Comparison of ENCODE assay signal across 8 cellular contexts in the genomic region with DNA sequence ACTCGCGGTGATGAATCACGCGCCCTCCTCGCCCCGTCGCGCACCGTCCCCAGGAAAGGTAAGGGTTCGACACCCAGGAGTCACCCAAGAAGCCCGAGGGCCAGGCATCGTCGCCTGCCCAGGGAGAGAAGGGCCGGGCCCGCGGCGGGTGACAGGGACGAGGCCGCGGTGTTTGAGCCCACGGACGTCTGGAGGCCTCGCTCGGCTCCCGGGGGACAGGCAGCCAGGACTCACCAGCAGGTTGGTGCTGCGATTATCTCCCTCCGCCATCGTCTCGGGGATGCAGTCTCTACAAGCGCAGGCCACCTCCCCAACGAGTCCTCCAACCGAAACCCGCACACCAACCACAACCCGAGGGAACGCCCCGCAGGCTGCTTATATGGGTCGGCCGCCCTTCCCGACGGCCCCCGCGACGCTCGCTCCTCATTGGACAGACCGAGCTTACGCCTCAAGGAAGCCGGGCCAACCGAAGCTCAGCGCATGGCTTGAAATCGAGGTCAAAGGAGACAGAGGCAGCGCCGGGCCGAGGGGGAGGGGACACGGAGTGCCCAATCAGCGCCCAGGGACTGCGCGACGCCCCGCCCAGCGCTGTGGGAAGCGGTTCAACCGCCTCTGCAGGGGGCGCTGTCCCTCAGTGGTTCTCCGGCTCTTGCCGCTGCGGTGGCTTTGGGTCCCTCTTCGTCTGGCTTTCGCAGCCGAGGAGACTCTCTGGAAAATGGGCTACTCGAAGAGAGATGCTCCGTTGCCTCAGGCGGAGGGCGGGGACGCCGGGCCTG. TPM values are rescaled to one million over a fixed set of nuclear protein-coding genes. Genes with fewer than 3 reads are reported as not detected.
A peak's percentile ranks its signal among the peaks of the same experiment; 100 is the strongest.
DNase-seq lines count a peak whose midpoint lies in the region; ATAC-seq and TF ChIP-seq lines count a peak whose summit lies in the region.

Gene ARL6IP1 (minus strand): TSS at position 353 of the 776 bp plus-strand sequence. CDS start 83 bp downstream, at position 270.

- ATAC-seq in HG02610 (IDR thresholded peaks at IDR 0.05; ENCODE audit: unreplicated experiment), result peak; percentile 96

- H3K27ac ChIP-seq in thyroid gland, result peak within 1 kb of the TSS; percentile 84 to 87 (median 85)

- peak within 1 kb of the TSS; percentile 31 to 84 (median 69) for H3K4me3 ChIP-seq in thyroid gland (replicated peaks in 1 of 3)

- no peaks in the 10 kb centered on the region for H3K27me3 ChIP-seq in thyroid gland

- DNase-seq in GM10266 (ENCODE audit: extremely low spot score) (peak; percentile 93), NCI-H1092 treated with DMSO at 0.1 percent for 48 hours (lab: John Stamatoyannopoulos, UW) (peak; percentile 99), SKM-1 treated with dmso at 0.1 percent for 144 hours (lab: John Stamatoyannopoulos, UW; ENCODE audit: unreplicated experiment) (peak; percentile 97), glutamatergic neuron (peak; percentile 99), osteocyte (ENCODE audit: extremely low spot score, unreplicated experiment) (peak; percentile 100), thyroid gland (peak; percentile 100)
- peak; percentile 99 for DNase-seq in activated naive CD8-positive, alpha-beta T cell treated with anti-CD3 and anti-CD28 coated beads for 36 hours

- H3K36me3 Mint-ChIP-seq in activated naive CD8-positive, alpha-beta T cell treated with anti-CD3 and anti-CD28 coated beads for 36 hours, result peaks cover 33% of the 10 kb centered on the region
- H3K36me3 Mint-ChIP-seq in glutamatergic neuron (ENCODE audit: unreplicated experiment) (no peaks in the 10 kb centered on the region), osteocyte (ENCODE audit: unreplicated experiment) (peaks cover 12% of the 10 kb centered on the region)

- peaks cover 36 to 40% of the 10 kb centered on the region in 2 donors for H3K4me1 ChIP-seq in thyroid gland

- 1 to 2% methylated on average over 9 to 47 of the region's 75 CpGs for WGBS in thyroid gland, 2 donors

- peaks cover 7% of the 10 kb centered on the region for H3K27me3 Mint-ChIP-seq in activated naive CD8-positive, alpha-beta T cell treated with anti-CD3 and anti-CD28 coated beads for 36 hours
- H3K27me3 Mint-ChIP-seq in glutamatergic neuron (ENCODE audit: unreplicated experiment) (peaks cover 7% of the 10 kb centered on the region), osteocyte (ENCODE audit: unreplicated experiment) (no peaks in the 10 kb centered on the region)

- TF ChIP-seq CTCF in GM10266 (IDR thresholded peaks at IDR 0.05; ENCODE audit: control insufficient read depth, insufficient read depth, low read depth, missing control alignments) (peak; percentile 93), glutamatergic neuron (IDR thresholded peaks at IDR 0.05; ENCODE audit: partially characterized antibody, unreplicated experiment) (peak; percentile 95), osteocyte (IDR thresholded peaks at IDR 0.05) (peak; percentile 95), thyroid gland (IDR thresholded peaks at IDR 0.05) (peak; percentile 66 to 98 (median 88))

- peaks cover 45% of the 10 kb centered on the region for H3K4me1 Mint-ChIP-seq in activated naive CD8-positive, alpha-beta T cell treated with anti-CD3 and anti-CD28 coated beads for 36 hours
- H3K4me1 Mint-ChIP-seq in glutamatergic neuron (ENCODE audit: low read depth, unreplicated experiment) (peaks cover 19% of the 10 kb centered on the region), osteocyte (ENCODE audit: unreplicated experiment) (peaks cover 64% of the 10 kb centered on the region)

- intact Hi-C loops in thyroid gland (cut with DNase I), result loop anchor here (5.0 kb wide), 1 partner anchor 166 kb away; no protein-coding TSS in a partner anchor

- peak within 1 kb of the TSS; percentile 96 for H3K27ac Mint-ChIP-seq in activated naive CD8-positive, alpha-beta T cell treated with anti-CD3 and anti-CD28 coated beads for 36 hours
- H3K27ac Mint-ChIP-seq in glutamatergic neuron (ENCODE audit: unreplicated experiment), result peak within 1 kb of the TSS; percentile 99
- H3K27ac Mint-ChIP-seq in osteocyte (ENCODE audit: unreplicated experiment), result peak within 1 kb of the TSS; percentile 99

- H3K9me3 Mint-ChIP-seq in activated naive CD8-positive, alpha-beta T cell treated with anti-CD3 and anti-CD28 coated beads for 36 hours, result no peaks in the 10 kb centered on the region
- H3K9me3 Mint-ChIP-seq in glutamatergic neuron (ENCODE audit: unreplicated experiment) (peaks cover 8% of the 10 kb centered on the region), osteocyte (ENCODE audit: unreplicated experiment) (no peaks in the 10 kb centered on the region)

- peak within 1 kb of the TSS; percentile 98 for H3K4me3 Mint-ChIP-seq in activated naive CD8-positive, alpha-beta T cell treated with anti-CD3 and anti-CD28 coated beads for 36 hours
- H3K4me3 Mint-ChIP-seq in glutamatergic neuron (ENCODE audit: unreplicated experiment), result peak within 1 kb of the TSS; percentile 99
- H3K4me3 Mint-ChIP-seq in osteocyte (ENCODE audit: unreplicated experiment), result peak within 1 kb of the TSS; percentile 96

- peak; percentile 98 to 100 for TF ChIP-seq POLR2A in thyroid gland (IDR thresholded peaks at IDR 0.05)

- no peaks in the 10 kb centered on the region for H3K9me3 ChIP-seq in thyroid gland

- no peaks in the 10 kb centered on the region for H3K36me3 ChIP-seq in thyroid gland

RNA-seq across cellular contexts. Expression of gene ARL6IP1, which starts in this region (rescaled TPM):
- total RNA-seq in activated naive CD8-positive, alpha-beta T cell treated with anti-CD3 and anti-CD28 coated beads for 36 hours, result 100 to 1,000 TPM; 102 to 105 TPM
- total RNA-seq in glutamatergic neuron (ENCODE audit: unreplicated experiment) (238 TPM), osteocyte (95.4 and 97.9 TPM in 2 replicates), thyroid gland (100 to 1,000 TPM; 178 to 278 (median 227) TPM)

Comparison
In these comparisons a context has a peak if more than half of its experiments do, and no peak if none do; other contexts are left out.
1. Peak in every context shown above with its lines: DNase-seq, ATAC-seq, H3K4me3 ChIP-seq and H3K27ac ChIP-seq.